ENCODE assay signal across 22 cellular contexts in genomic region chr20:5070081-5070480, GRCh38.
"Had no signal": no experiment of that assay in that cellular context is flagged by ENCODE, and none has a peak within 500 bp of the region (broad histone marks: within the 10 kb centered on the region; RNA-seq: fewer than 3 reads in every experiment).

No MANE protein-coding gene starts in this region.

- H3K27ac ChIP-seq: PC-9 had no signal

- H3K4me3 ChIP-seq: PC-9 had no signal

- H3K4me2 ChIP-seq: PC-9 had no signal

- H3K36me3 Mint-ChIP-seq: activated CD8-positive, alpha-beta memory T cell treated with anti-CD3 and anti-CD28 coated beads, Interleukin-2, amount 10 ng/mL, durations not matched to agents 7 days and 5 days had no signal

- H3K9me3 Mint-ChIP-seq: activated naive CD4-positive, alpha-beta T cell treated with anti-CD3 and anti-CD28 coated beads for 36 hours; activated T-cell treated with anti-CD3 and anti-CD28 coated beads, Interleukin-2, amount 50 U/mL, for 4 hours; brain; T-helper 1 cell treated with Interleukin-12 subunit alpha and Interleukin-12 subunit beta and Interleukin-4 antibody, amounts not matched to agents 30 μg/mL and 1 μg/mL, for 36 hours had no signal

- H3K27ac Mint-ChIP-seq: activated CD8-positive, alpha-beta memory T cell treated with anti-CD3 and anti-CD28 coated beads, Interleukin-2, amount 10 ng/mL, durations not matched to agents 7 days and 5 days; activated naive CD4-positive, alpha-beta T cell treated with anti-CD3 and anti-CD28 coated beads for 36 hours; activated naive CD8-positive, alpha-beta T cell had no signal

- ATAC-seq: activated CD4-positive, CD25-positive, alpha-beta regulatory T cell treated with anti-CD3 and anti-CD28 coated beads, Interleukin-2, amount 50 U/mL, for 24 hours; activated CD8-positive, alpha-beta memory T cell treated with anti-CD3 and anti-CD28 coated beads, Interleukin-2, amount 10 ng/mL, durations not matched to agents 7 days and 5 days; activated T-cell treated with anti-CD3 and anti-CD28 coated beads, Interleukin-2, amount 50 U/mL, for 4 hours had no signal

- H3K4me3 Mint-ChIP-seq: activated CD8-positive, alpha-beta memory T cell treated with anti-CD3 and anti-CD28 coated beads, Interleukin-2, amount 10 ng/mL, durations not matched to agents 7 days and 5 days; activated naive CD4-positive, alpha-beta T cell treated with anti-CD3 and anti-CD28 coated beads for 36 hours; activated naive CD8-positive, alpha-beta T cell; activated T-cell treated with anti-CD3 and anti-CD28 coated beads, Interleukin-2, amount 50 U/mL, for 4 hours; brain had no signal

- FAIRE-seq: astrocyte, colon had no signal

- DNase-seq: activated CD4-positive, alpha-beta T cell treated with anti-CD3 and anti-CD28 coated beads for 4 hours; activated CD4-positive, alpha-beta T cell treated with anti-CD3 and anti-CD28 coated beads, Interleukin-2, amount 50 U/mL, for 48 hours; activated CD8-positive, alpha-beta memory T cell treated with anti-CD3 and anti-CD28 coated beads, Interleukin-2, amount 10 ng/mL, durations not matched to agents 7 days and 5 days; activated effector memory CD4-positive, alpha-beta T cell treated with anti-CD3 and anti-CD28 coated beads, Interleukin-2, amount 50 U/mL, for 16 hours; activated naive CD4-positive, alpha-beta T cell treated with anti-CD3 and anti-CD28 coated beads for 36 hours; activated T-cell treated with anti-CD3 and anti-CD28 coated beads, Interleukin-2, amount 50 U/mL, for 4 hours; amygdala; KBM-7; NCI-H1048; NCI-H1694; NCI-H345; NCI-H510A; NCI-H82; NK-92 treated with Interleukin-12 subunit alpha and Interleukin-12 subunit beta, amount 100 ng/mL, for 24 hours; PC-9; SHP77 treated with DMSO at 0.1 percent for 48 hours had no signal

- H2AFZ ChIP-seq: PC-9 had no signal

- H3K27me3 Mint-ChIP-seq: activated CD8-positive, alpha-beta memory T cell treated with anti-CD3 and anti-CD28 coated beads, Interleukin-2, amount 10 ng/mL, durations not matched to agents 7 days and 5 days; activated naive CD8-positive, alpha-beta T cell; brain had no signal
